1 cellular context compared by ENCODE assay signal in the genomic region with DNA sequence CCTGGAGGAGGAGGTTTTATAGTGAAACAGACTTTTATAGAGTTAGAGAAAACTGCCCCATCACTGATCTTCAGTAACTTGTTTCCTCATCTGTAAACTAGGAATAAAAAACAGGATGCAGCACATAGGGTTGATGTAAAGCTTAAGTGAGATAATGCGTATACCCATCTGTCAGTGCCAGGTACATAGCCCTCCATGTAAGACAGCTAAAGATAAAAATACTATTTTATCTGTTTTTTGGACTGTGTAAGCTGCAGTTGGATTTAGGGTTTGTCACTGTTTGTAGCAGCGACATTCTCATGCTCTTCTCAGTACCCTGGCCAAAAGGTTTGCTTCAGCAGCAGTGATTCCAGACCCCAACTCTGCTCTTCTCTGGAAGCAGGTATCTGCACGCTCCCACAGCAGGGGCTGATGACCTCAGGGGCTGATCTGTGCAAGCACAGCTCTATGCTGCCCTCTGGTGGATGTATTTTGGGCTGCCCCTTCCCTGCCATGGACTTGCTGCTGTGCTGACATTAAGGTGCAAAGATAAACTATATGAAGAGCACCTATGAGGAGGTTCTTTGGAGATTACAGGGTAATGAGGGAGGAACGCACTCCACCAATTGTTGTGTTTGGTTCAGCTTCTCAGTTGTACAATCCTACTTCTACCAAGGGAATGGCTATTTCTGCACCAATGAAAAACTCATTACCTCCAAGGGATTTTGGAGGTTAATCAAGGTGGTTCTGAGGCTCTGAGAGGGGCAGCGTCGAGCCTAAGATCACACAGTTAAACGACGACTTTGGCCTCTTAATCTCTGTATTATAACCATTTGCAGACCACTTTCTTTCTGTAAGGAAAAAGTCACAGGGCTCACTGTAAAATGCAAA.
TF ChIP-seq lines count a peak whose summit lies in the region.

No MANE protein-coding gene starts in this region.

TF ChIP-seq in IMR-90, 13 proteins besides CTCF, POLR2A, EP300 and RAD21:
- TF ChIP-seq, protein P1, sequence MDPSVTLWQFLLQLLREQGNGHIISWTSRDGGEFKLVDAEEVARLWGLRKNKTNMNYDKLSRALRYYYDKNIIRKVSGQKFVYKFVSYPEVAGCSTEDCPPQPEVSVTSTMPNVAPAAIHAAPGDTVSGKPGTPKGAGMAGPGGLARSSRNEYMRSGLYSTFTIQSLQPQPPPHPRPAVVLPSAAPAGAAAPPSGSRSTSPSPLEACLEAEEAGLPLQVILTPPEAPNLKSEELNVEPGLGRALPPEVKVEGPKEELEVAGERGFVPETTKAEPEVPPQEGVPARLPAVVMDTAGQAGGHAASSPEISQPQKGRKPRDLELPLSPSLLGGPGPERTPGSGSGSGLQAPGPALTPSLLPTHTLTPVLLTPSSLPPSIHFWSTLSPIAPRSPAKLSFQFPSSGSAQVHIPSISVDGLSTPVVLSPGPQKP (IDR thresholded peaks at IDR 0.05; ENCODE audit: borderline replicate concordance, low read depth, low read length) = no peak
- TF ChIP-seq SMC3 (IDR thresholded peaks at IDR 0.05; ENCODE audit: low read depth, low read length) = peak; percentile 97
TF ChIP-seq in IMR-90: peak in this region for 1.
